8 cellular contexts compared by ENCODE assay signal in genomic region chr12:123712780-123713319, GRCh38. TPM values are rescaled to one million over a fixed set of nuclear protein-coding genes. Genes with fewer than 3 reads are reported as not detected.
DNase-seq lines count a peak whose midpoint lies in the region; ATAC-seq and TF ChIP-seq lines count a peak whose summit lies in the region.

No MANE protein-coding gene starts in this region.

- H3K36me3 ChIP-seq in WERI-Rb-1 (0 out of 2 replicates have a peak, but pooled peaks cover 4% of the 10 kb centered on the region), skeletal muscle tissue (ENCODE audit: control insufficient read depth in 3 of 3, insufficient read depth in 3 of 3, low read length in 3 of 3) (no peaks in the 10 kb centered on the region)

- no peaks in the 10 kb centered on the region for H3K9me3 ChIP-seq in WERI-Rb-1 (ENCODE audit: severe bottlenecking)
- H3K9me3 ChIP-seq in skeletal muscle tissue (ENCODE audit: control insufficient read depth in 3 of 3, low read length in 3 of 3) = no peaks in the 10 kb centered on the region

- TF ChIP-seq CTCF in WERI-Rb-1 (IDR thresholded peaks at IDR 0.05; ENCODE audit: low read depth, low read length) (no peak), foreskin keratinocyte (conservative IDR thresholded peaks at IDR 0.05) (no peak)

- peak overlapping the region; percentile 89 to 91 (median 91) for H3K9ac ChIP-seq in skeletal muscle tissue (ENCODE audit: low read depth in 1 of 3, low read length in 3 of 3)

- peak overlapping the region; percentile 78 for H3K27ac ChIP-seq in WERI-Rb-1
- H3K27ac ChIP-seq in foreskin keratinocyte = peak overlapping the region; percentile 60
- H3K27ac ChIP-seq in skeletal muscle tissue (ENCODE audit: low read depth, low read length) = no peak overlapping the region

- peaks cover 5% of the 10 kb centered on the region for H3K4me1 ChIP-seq in foreskin keratinocyte
- H3K4me1 ChIP-seq in skeletal muscle tissue (ENCODE audit: control insufficient read depth in 3 of 3, insufficient read depth in 3 of 3, low read length in 3 of 3) = peaks cover 16 to 26% (median 19%) of the 10 kb centered on the region in 3 donors

- DNase-seq in NOMO-1 treated with DMSO at 0.1 percent for 48 hours (lab: John Stamatoyannopoulos, UW; ENCODE audit: unreplicated experiment) = peak; percentile 17
- DNase-seq in NOMO-1 treated with dmso at 0.1 percent for 144 hours (lab: John Stamatoyannopoulos, UW; ENCODE audit: unreplicated experiment) = no peak
- no peak for DNase-seq in WERI-Rb-1
- DNase-seq in foreskin keratinocyte = no peak
- DNase-seq in HCEC 1CT = no peak
- no peak for DNase-seq in HuH-7.5 (ENCODE audit: low spot score)

- H3K4me3 ChIP-seq in WERI-Rb-1 (ENCODE audit: low read depth, low read length) = peak overlapping the region; percentile 90
- peak overlapping the region; percentile 82 to 96 (median 91) for H3K4me3 ChIP-seq in skeletal muscle tissue (ENCODE audit: low read length in 3 of 3)

- H3K27me3 ChIP-seq in WERI-Rb-1 (ENCODE audit: insufficient read depth, low read depth, severe bottlenecking) = no peaks in the 10 kb centered on the region
- no peaks in the 10 kb centered on the region for H3K27me3 ChIP-seq in foreskin keratinocyte
- no peaks in the 10 kb centered on the region for H3K27me3 ChIP-seq in skeletal muscle tissue (ENCODE audit: control insufficient read depth in 3 of 3, insufficient read depth in 3 of 3, low read length in 3 of 3)

- ATAC-seq in foreskin keratinocyte = no peak
- no peak for ATAC-seq in HG03045 (IDR thresholded peaks at IDR 0.05; ENCODE audit: unreplicated experiment)

RNA-seq across cellular contexts. Expression of gene ATP6V0A2, which starts 0.7 kb away (rescaled TPM):
- 12.6 and 13.3 TPM in 2 replicates for total RNA-seq in foreskin keratinocyte
- polyA plus RNA-seq in foreskin keratinocyte = 5.4 and 6.4 TPM in 2 replicates
- 11.5 TPM for total RNA-seq in skeletal muscle tissue

RNA-seq across cellular contexts. Expression of gene TCTN2, which starts 41.9 kb away (rescaled TPM):
- total RNA-seq in foreskin keratinocyte (8.4 and 8.8 TPM in 2 replicates), skeletal muscle tissue (6.8 TPM)
- polyA plus RNA-seq in foreskin keratinocyte = 4.6 TPM in 2 replicates

RNA-seq across cellular contexts. Expression of gene DNAH10, which starts 49.3 kb away (rescaled TPM):
- total RNA-seq in foreskin keratinocyte (0.04 TPM in 1 of 2 replicates, not detected in the other), skeletal muscle tissue (under 0.01 TPM)
- polyA plus RNA-seq in foreskin keratinocyte = 0.04 and 0.06 TPM in 2 replicates
